1 cellular context compared by ENCODE assay signal in the genomic region with DNA sequence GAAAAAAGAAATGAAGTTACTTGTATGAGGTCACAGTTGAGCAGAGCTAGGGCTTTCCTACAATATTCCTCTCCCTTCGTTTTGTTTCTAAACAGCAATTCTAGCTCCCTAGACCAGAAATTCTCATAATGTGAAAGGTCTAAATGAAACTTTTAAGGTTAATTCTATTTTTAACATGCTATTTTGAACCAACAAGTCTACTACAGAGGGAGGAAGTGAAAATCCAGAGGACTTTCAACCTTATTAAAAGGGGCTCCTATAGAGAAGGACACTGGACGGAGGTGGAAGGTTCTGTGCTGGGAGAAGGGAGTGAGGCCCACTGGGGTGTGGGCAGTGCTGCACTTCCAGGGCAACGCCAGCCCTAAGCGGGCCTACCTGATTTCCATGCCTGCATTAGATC.
TF ChIP-seq lines count a peak whose summit lies in the region.

No MANE protein-coding gene starts in this region.

TF ChIP-seq in H1, 55 proteins besides CTCF, POLR2A, EP300 and RAD21:
- TF ChIP-seq POLR2AphosphoS5 (IDR thresholded peaks at IDR 0.05; ENCODE audit: low read depth, low read length) = no peak
- TF ChIP-seq SAP30 (IDR thresholded peaks at IDR 0.05; ENCODE audit: insufficient read depth, insufficient replicate concordance, low read length) = no peak
- no peak for TF ChIP-seq YY1 (IDR thresholded peaks at IDR 0.05; ENCODE audit: low read depth, low read length)
- TF ChIP-seq GABPA (IDR thresholded peaks at IDR 0.05; ENCODE audit: borderline replicate concordance, insufficient read depth, low read length) = no peak
- TF ChIP-seq RNF2 (IDR thresholded peaks at IDR 0.05; ENCODE audit: borderline replicate concordance, low read depth, low read length, missing control alignments, poor library complexity, severe bottlenecking) = no peak
- TF ChIP-seq PHF8 (conservative IDR thresholded peaks at IDR 0.05; ENCODE audit: low read depth, low read length) = no peak
- TF ChIP-seq TEAD4 (IDR thresholded peaks at IDR 0.05; ENCODE audit: low read depth, low read length) = no peak
- TF ChIP-seq ATF2 (IDR thresholded peaks at IDR 0.05; ENCODE audit: low read length) = no peak
- TF ChIP-seq CREB1 (IDR thresholded peaks at IDR 0.05) = no peak
- TF ChIP-seq JUN (IDR thresholded peaks at IDR 0.05; ENCODE audit: low read depth, low read length) = no peak
- TF ChIP-seq HDAC2 (IDR thresholded peaks at IDR 0.05; ENCODE audit: borderline replicate concordance in 1 of 2, low read depth in 2 of 2, low read length in 2 of 2) = no peak
- no peak for TF ChIP-seq CBX5 (IDR thresholded peaks at IDR 0.05; ENCODE audit: low read depth, low read length)
